1 cellular context compared by ENCODE assay signal in genomic region chr17:43125133-43125966, GRCh38.
TF ChIP-seq lines count a peak whose summit lies in the region.

Gene BRCA1, minus strand, starts transcription at chr17:43125364. Its CDS starts 1,268 bp downstream, at chr17:43124096.

TF ChIP-seq in HEK293, 187 proteins besides CTCF, POLR2A, EP300 and RAD21 (continued from another document):
- no peak for TF ChIP-seq ZNF610 (tag by site-specific recombination; IDR thresholded peaks at IDR 0.05; ENCODE audit: borderline replicate concordance)
- TF ChIP-seq ZXDB (tag by site-specific recombination; IDR thresholded peaks at IDR 0.05): peak; percentile 96
- no peak for TF ChIP-seq ZNF768 (tag by site-specific recombination; IDR thresholded peaks at IDR 0.05)
- TF ChIP-seq ZNF561 (tag by site-specific recombination; IDR thresholded peaks at IDR 0.05; ENCODE audit: borderline replicate concordance): peak; percentile 56; the same call in 1 of the 2 replicates
- TF ChIP-seq, protein P1, sequence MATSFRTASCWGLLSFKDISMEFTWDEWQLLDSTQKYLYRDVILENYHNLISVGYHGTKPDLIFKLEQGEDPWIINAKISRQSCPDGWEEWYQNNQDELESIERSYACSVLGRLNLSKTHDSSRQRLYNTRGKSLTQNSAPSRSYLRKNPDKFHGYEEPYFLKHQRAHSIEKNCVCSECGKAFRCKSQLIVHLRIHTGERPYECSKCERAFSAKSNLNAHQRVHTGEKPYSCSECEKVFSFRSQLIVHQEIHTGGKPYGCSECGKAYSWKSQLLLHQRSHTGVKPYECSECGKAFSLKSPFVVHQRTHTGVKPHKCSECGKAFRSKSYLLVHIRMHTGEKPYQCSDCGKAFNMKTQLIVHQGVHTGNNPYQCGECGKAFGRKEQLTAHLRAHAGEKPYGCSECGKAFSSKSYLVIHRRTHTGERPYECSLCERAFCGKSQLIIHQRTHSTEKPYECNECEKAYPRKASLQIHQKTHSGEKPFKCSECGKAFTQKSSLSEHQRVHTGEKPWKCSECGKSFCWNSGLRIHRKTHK (tag by site-specific recombination; IDR thresholded peaks at IDR 0.05): no peak
- TF ChIP-seq, protein P2, sequence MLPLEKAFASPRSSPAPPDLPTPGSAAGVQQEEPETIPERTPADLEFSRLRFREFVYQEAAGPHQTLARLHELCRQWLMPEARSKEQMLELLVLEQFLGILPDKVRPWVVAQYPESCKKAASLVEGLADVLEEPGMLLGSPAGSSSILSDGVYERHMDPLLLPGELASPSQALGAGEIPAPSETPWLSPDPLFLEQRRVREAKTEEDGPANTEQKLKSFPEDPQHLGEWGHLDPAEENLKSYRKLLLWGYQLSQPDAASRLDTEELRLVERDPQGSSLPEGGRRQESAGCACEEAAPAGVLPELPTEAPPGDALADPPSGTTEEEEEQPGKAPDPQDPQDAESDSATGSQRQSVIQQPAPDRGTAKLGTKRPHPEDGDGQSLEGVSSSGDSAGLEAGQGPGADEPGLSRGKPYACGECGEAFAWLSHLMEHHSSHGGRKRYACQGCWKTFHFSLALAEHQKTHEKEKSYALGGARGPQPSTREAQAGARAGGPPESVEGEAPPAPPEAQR (tag by site-specific recombination; IDR thresholded peaks at IDR 0.05): no peak
- TF ChIP-seq ZSCAN23 (tag by site-specific recombination; IDR thresholded peaks at IDR 0.05): no peak
- TF ChIP-seq ZNF585B (tag by site-specific recombination; IDR thresholded peaks at IDR 0.05): no peak
- TF ChIP-seq ZNF169 (tag by site-specific recombination; IDR thresholded peaks at IDR 0.05): no peak
- no peak for TF ChIP-seq HOXA7 (CRISPR knock-in tag; IDR thresholded peaks at IDR 0.05; ENCODE audit: borderline replicate concordance)
- TF ChIP-seq ZNF266 (tag by site-specific recombination; IDR thresholded peaks at IDR 0.05; ENCODE audit: low read depth): no peak
- no peak for TF ChIP-seq PRDM6 (tag by site-specific recombination; IDR thresholded peaks at IDR 0.05)
- TF ChIP-seq ZNF138 (tag by site-specific recombination; IDR thresholded peaks at IDR 0.05; ENCODE audit: borderline replicate concordance): no peak
- no peak for TF ChIP-seq MZF1 (tag by site-specific recombination; IDR thresholded peaks at IDR 0.05; ENCODE audit: borderline replicate concordance)
- TF ChIP-seq ZNF530 (tag by site-specific recombination; IDR thresholded peaks at IDR 0.05; ENCODE audit: low read depth): no peak
- TF ChIP-seq EGR2 (tag by site-specific recombination; IDR thresholded peaks at IDR 0.05; ENCODE audit: low read depth): 0 out of 2 replicates have a peak, but pooled peaks have one; percentile 21
- TF ChIP-seq ZNF221 (tag by site-specific recombination; IDR thresholded peaks at IDR 0.05; ENCODE audit: borderline replicate concordance): no peak
- TF ChIP-seq ZFP37 (tag by site-specific recombination; IDR thresholded peaks at IDR 0.05): no peak
- TF ChIP-seq MYNN (tag by site-specific recombination; IDR thresholded peaks at IDR 0.05; ENCODE audit: borderline replicate concordance): no peak
- no peak for TF ChIP-seq ZNF404 (tag by site-specific recombination; IDR thresholded peaks at IDR 0.05)
- TF ChIP-seq SP7 (tag by site-specific recombination; IDR thresholded peaks at IDR 0.05): peak; percentile 64; the same call in 1 of the 2 replicates
- TF ChIP-seq ZNF791 (tag by site-specific recombination; IDR thresholded peaks at IDR 0.05): no peak
- no peak; the same call in 1 of the 2 replicates for TF ChIP-seq YY2 (tag by site-specific recombination; IDR thresholded peaks at IDR 0.05)
- no peak for TF ChIP-seq ZNF488 (tag by site-specific recombination; IDR thresholded peaks at IDR 0.05)
- TF ChIP-seq WT1 (tag by site-specific recombination; IDR thresholded peaks at IDR 0.05): no peak
- TF ChIP-seq INSM2 (tag by site-specific recombination; IDR thresholded peaks at IDR 0.05): no peak
- TF ChIP-seq ZIC2 (tag by site-specific recombination; IDR thresholded peaks at IDR 0.05): no peak; the same call in 1 of the 2 replicates
- no peak for TF ChIP-seq ZNF214 (tag by site-specific recombination; IDR thresholded peaks at IDR 0.05; ENCODE audit: borderline replicate concordance)
- TF ChIP-seq ZNF112 (tag by site-specific recombination; IDR thresholded peaks at IDR 0.05): no peak
- no peak for TF ChIP-seq ZNF292 (tag by site-specific recombination; IDR thresholded peaks at IDR 0.05; ENCODE audit: borderline replicate concordance, low read depth)
- TF ChIP-seq ZNF600 (tag by site-specific recombination; IDR thresholded peaks at IDR 0.05): peak; percentile 33; the same call in 1 of the 2 replicates
- TF ChIP-seq ZBTB20 (tag by site-specific recombination; IDR thresholded peaks at IDR 0.05): peak; percentile 94
- TF ChIP-seq ZNF24 (tag by site-specific recombination; IDR thresholded peaks at IDR 0.05): no peak; the same call in 1 of the 2 replicates
- TF ChIP-seq ZNF184 (tag by site-specific recombination; IDR thresholded peaks at IDR 0.05): 0 out of 2 replicates have a peak, but pooled peaks have one; percentile 41
- no peak for TF ChIP-seq ZNF114 (tag by site-specific recombination; IDR thresholded peaks at IDR 0.05)
- no peak for TF ChIP-seq ZNF48 (tag by site-specific recombination; IDR thresholded peaks at IDR 0.05)
- peak; percentile 61 for TF ChIP-seq GLIS1 (tag by site-specific recombination; IDR thresholded peaks at IDR 0.05)
- no peak for TF ChIP-seq ZNF747 (tag by site-specific recombination; IDR thresholded peaks at IDR 0.05)
- TF ChIP-seq BCL11A (tag by site-specific recombination; IDR thresholded peaks at IDR 0.05; ENCODE audit: low read depth): no peak
- no peak for TF ChIP-seq ZNF239 (tag by site-specific recombination; IDR thresholded peaks at IDR 0.05)
- TF ChIP-seq, protein P3, sequence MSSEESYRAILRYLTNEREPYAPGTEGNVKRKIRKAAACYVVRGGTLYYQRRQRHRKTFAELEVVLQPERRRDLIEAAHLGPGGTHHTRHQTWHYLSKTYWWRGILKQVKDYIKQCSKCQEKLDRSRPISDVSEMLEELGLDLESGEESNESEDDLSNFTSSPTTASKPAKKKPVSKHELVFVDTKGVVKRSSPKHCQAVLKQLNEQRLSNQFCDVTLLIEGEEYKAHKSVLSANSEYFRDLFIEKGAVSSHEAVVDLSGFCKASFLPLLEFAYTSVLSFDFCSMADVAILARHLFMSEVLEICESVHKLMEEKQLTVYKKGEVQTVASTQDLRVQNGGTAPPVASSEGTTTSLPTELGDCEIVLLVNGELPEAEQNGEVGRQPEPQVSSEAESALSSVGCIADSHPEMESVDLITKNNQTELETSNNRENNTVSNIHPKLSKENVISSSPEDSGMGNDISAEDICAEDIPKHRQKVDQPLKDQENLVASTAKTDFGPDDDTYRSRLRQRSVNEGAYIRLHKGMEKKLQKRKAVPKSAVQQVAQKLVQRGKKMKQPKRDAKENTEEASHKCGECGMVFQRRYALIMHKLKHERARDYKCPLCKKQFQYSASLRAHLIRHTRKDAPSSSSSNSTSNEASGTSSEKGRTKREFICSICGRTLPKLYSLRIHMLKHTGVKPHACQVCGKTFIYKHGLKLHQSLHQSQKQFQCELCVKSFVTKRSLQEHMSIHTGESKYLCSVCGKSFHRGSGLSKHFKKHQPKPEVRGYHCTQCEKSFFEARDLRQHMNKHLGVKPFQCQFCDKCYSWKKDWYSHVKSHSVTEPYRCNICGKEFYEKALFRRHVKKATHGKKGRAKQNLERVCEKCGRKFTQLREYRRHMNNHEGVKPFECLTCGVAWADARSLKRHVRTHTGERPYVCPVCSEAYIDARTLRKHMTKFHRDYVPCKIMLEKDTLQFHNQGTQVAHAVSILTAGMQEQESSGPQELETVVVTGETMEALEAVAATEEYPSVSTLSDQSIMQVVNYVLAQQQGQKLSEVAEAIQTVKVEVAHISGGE (tag by site-specific recombination; conservative IDR thresholded peaks at IDR 0.05; ENCODE audit: low read depth): peak; percentile 32; the same call in 1 of the 2 replicates
- TF ChIP-seq ZNF157 (tag by site-specific recombination; IDR thresholded peaks at IDR 0.05): no peak
- TF ChIP-seq ZNF433 (tag by site-specific recombination; IDR thresholded peaks at IDR 0.05; ENCODE audit: low read depth): no peak
- no peak for TF ChIP-seq ZNF521 (tag by site-specific recombination; IDR thresholded peaks at IDR 0.05)
- no peak for TF ChIP-seq ZNF311 (tag by site-specific recombination; IDR thresholded peaks at IDR 0.05; ENCODE audit: borderline replicate concordance)
- peak; percentile 58; the same call in 1 of the 2 replicates for TF ChIP-seq ZNF660 (tag by site-specific recombination; IDR thresholded peaks at IDR 0.05)
- no peak for TF ChIP-seq ZNF280C (tag by site-specific recombination; IDR thresholded peaks at IDR 0.05)
- no peak for TF ChIP-seq ZFP3 (tag by site-specific recombination; IDR thresholded peaks at IDR 0.05; ENCODE audit: low read depth)
- TF ChIP-seq ZNF621 (tag by site-specific recombination; IDR thresholded peaks at IDR 0.05): no peak
- TF ChIP-seq ZEB2 (tag by site-specific recombination; IDR thresholded peaks at IDR 0.05): peak; percentile 93
- no peak for TF ChIP-seq ZNF510 (tag by site-specific recombination; IDR thresholded peaks at IDR 0.05; ENCODE audit: insufficient replicate concordance)
- TF ChIP-seq HOXC10 (CRISPR knock-in tag; IDR thresholded peaks at IDR 0.05): no peak
